ENCODE assay signal across 8 cellular contexts in the genomic region with DNA sequence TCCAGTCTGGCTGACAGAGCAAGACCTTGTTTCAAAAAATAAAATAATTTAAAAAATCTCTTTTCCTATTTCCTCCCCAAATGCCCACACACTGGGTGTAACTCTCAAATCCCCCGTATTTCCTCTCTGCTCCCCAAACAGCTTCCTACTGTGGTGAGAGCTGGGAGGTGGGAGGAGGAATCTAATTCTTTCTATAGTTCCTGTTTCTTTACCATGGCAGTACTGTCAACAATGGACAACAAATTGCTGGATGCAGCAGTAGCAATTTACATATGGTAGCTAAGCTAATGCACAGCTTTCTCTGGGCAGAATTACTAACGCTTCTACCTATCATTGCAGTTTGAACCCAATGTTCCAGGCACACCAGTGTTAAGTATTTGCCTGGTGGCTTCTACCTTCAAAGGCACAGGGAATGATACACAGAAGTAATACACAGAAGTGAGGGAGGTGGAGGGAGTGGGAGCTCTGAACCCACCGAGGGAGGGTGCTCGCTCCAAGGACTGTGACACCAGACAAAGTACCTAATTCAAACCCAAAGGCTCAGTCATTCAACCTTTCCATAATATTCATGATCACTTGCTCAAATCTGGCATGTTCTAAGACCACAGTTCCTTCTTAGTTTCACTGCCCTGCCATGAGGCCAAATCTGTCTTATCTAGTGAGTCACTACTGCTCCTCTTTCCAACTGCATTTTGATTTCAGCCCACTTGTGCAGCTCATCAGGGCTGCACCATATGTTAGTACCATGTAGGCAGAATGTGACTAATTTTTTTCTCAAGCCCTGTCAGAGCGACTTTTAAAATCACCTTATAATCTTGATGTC. TPM values are rescaled to one million over a fixed set of nuclear protein-coding genes. Genes with fewer than 3 reads are reported as not detected.
DNase-seq lines count a peak whose midpoint lies in the region; ATAC-seq and TF ChIP-seq lines count a peak whose summit lies in the region.

No MANE protein-coding gene starts in this region.

- H2AFZ ChIP-seq in GM23248 = no peak overlapping the region

- H3K9me3 ChIP-seq in GM23248 (ENCODE audit: low read depth) = no peaks in the 10 kb centered on the region
- no peaks in the 10 kb centered on the region for H3K9me3 ChIP-seq in left lung

- H3K4me1 ChIP-seq in GM23248 (ENCODE audit: insufficient read depth) (peaks cover 28% of the 10 kb centered on the region), left lung (peaks cover 35 to 100% of the 10 kb centered on the region in 2 donors)

- ATAC-seq in left lung = peak; percentile 46
- no peak for ATAC-seq in GM19023 (IDR thresholded peaks at IDR 0.05; ENCODE audit: unreplicated experiment)
- no peak for ATAC-seq in HG02763 (IDR thresholded peaks at IDR 0.05; ENCODE audit: unreplicated experiment)

- no peak overlapping the region for H3K9ac ChIP-seq in GM23248

- H4K20me1 ChIP-seq in GM23248 (ENCODE audit: insufficient read depth) = peaks cover 12% of the 10 kb centered on the region; the same call in 1 of the 2 replicates

- H3K27me3 ChIP-seq in GM23248 (replicated peaks; ENCODE audit: insufficient read depth) (no peaks in the 10 kb centered on the region), left lung (no peaks in the 10 kb centered on the region)

- 85 to 93% methylated on average over 5 of the region's 5 CpGs for WGBS in GM23248 (ENCODE audit: low coverage in 1 of 2, low lambda C conversion rate in 2 of 2, missing lambda C conversion rate in 2 of 2), 2 experiments

- peak overlapping the region; percentile 29 for H3K4me2 ChIP-seq in GM23248 (ENCODE audit: unreplicated experiment)

- intact Hi-C loops in left lung (cut with DNase I) = no loop called here

- H3K79me2 ChIP-seq in GM23248 (ENCODE audit: insufficient read depth) = peaks cover 100% of the 10 kb centered on the region

- H3K27ac ChIP-seq in GM23248 (peak overlapping the region; percentile 48), left lung (peak overlapping the region; percentile 40 to 90)

- peaks cover 5% of the 10 kb centered on the region; the same call in 1 of the 2 replicates for H3F3A ChIP-seq in GM23248 (ENCODE audit: insufficient read depth)

- peak; percentile 96 for DNase-seq in CD1c-positive myeloid dendritic cell (ENCODE audit: extremely low spot score)
- peak; percentile 89 for DNase-seq in GM23248
- DNase-seq in NCI-H524 treated with DMSO at 0.1 percent for 48 hours (lab: John Stamatoyannopoulos, UW) = peak; percentile 36
- peak; percentile 45 for DNase-seq in amniotic stem cell (lab: John Stamatoyannopoulos, UW)
- no peak for DNase-seq in left lung
- DNase-seq in superior temporal gyrus (ENCODE audit: extremely low spot score) = peak; percentile 72

- H3K4me3 ChIP-seq in GM23248 = no peak overlapping the region
- H3K4me3 ChIP-seq in left lung = no peak overlapping the region

- H3K36me3 ChIP-seq in GM23248 (ENCODE audit: low read depth) (no peaks in the 10 kb centered on the region), left lung (no peaks in the 10 kb centered on the region)

- in situ Hi-C loops in GM23248 (cut with MboI) = no loop called here

- no peak for TF ChIP-seq CTCF in left lung (IDR thresholded peaks at IDR 0.05)

- H3K9me2 ChIP-seq in GM23248 (ENCODE audit: insufficient read depth) = no peaks in the 10 kb centered on the region

RNA-seq across cellular contexts. Expression of gene CELF1, which starts 37.9 kb away (rescaled TPM):
- total RNA-seq in GM23248 (2014; rRNA removed; shearing (Covaris generic)) = 70.9 and 71.6 TPM in 2 replicates
- polyA plus RNA-seq in GM23248 (2016; fragmentation: Nextera tagmentation; extraction: Ambion mirVana) = 51.7 and 52.0 TPM in 2 replicates
- 100 to 1,000 TPM in 1 of 2 donors, 10 to 100 TPM in 1; 76.8 to 107 TPM for total RNA-seq in left lung

RNA-seq across cellular contexts. Expression of gene PTPMT1, which starts 50.4 kb away (rescaled TPM):
- 68.7 and 90.2 TPM in 2 replicates for total RNA-seq in GM23248 (2014; rRNA removed; shearing (Covaris generic))
- 78.4 and 82.2 TPM in 2 replicates for polyA plus RNA-seq in GM23248 (2016; fragmentation: Nextera tagmentation; extraction: Ambion mirVana)
- 10 to 100 TPM; 61.4 to 75.2 TPM for total RNA-seq in left lung

Comparison
In these comparisons a context has a peak if more than half of its experiments do, and no peak if none do; other contexts are left out.
1. DNase-seq: peak in CD1c-positive myeloid dendritic cell (single experiment), GM23248 (single experiment), NCI-H524 treated with DMSO at 0.1 percent for 48 hours (single experiment), amniotic stem cell (single experiment) and superior temporal gyrus (single experiment); none in left lung (0 of 2).